ENCODE assay signal across 14 cellular contexts in the genomic region with DNA sequence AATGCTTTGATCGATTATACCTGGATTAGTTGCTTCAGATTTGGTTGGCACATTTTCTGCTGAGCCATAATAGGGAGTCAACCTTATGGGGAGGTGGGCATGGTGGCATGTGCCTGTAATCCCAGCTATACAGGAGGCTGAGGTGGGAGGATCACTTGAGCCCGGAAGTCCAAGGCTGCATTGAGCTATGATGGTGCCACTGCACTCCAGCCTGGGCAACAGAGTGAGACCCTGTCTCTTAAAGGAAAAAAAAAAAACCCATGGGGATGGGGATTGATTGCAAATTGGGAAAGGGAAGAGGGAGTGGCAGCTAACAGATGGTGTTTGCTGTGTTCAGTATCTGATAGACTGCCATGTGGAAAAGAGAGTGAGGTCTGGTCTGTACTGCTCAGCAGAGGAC. TPM values are rescaled to one million over a fixed set of nuclear protein-coding genes. Genes with fewer than 3 reads are reported as not detected.
DNase-seq lines count a peak whose midpoint lies in the region; ATAC-seq and TF ChIP-seq lines count a peak whose summit lies in the region.
"Had no signal": no experiment of that assay in that cellular context is flagged by ENCODE, and none has a peak within 500 bp of the region (broad histone marks: within the 10 kb centered on the region; RNA-seq: fewer than 3 reads in every experiment).

No MANE protein-coding gene starts in this region.

- H3K9me3 Mint-ChIP-seq in CD8-positive, alpha-beta memory T cell, result no peaks in the 10 kb centered on the region
- H3K9me3 Mint-ChIP-seq in effector memory CD8-positive, alpha-beta T cell, result no peaks in the 10 kb centered on the region

- no peak for TF ChIP-seq RAD21 in SK-N-SH (IDR thresholded peaks at IDR 0.05; ENCODE audit: low read length)

- H3F3A ChIP-seq in SK-N-SH (replicated peaks; ENCODE audit: insufficient read depth), result peaks cover 32% of the 10 kb centered on the region

- H3K79me2 ChIP-seq in SK-N-SH (ENCODE audit: insufficient read depth), result peaks cover 100% of the 10 kb centered on the region

- H2AFZ ChIP-seq in SK-N-SH (ENCODE audit: low read depth), result no peak overlapping the region

- no peak overlapping the region for H3K4me3 ChIP-seq in SK-N-SH (ENCODE audit: low read depth in 2 of 2, low read length in 1 of 2)
- peak overlapping the region; percentile 21 for H3K4me3 ChIP-seq in CD8-positive, alpha-beta memory T cell (ENCODE audit: low read length)
- H3K4me3 ChIP-seq: K562, left lung, thoracic aorta had no signal

- H3K9me2 ChIP-seq in SK-N-SH, result no peaks in the 10 kb centered on the region

- no peak for TF ChIP-seq CTCF in SK-N-SH (IDR thresholded peaks at IDR 0.05)
- TF ChIP-seq CTCF in RWPE1 (conservative IDR thresholded peaks at IDR 0.05; ENCODE audit: low read depth), result no peak
- TF ChIP-seq CTCF in omental fat pad (IDR thresholded peaks at IDR 0.05), result no peak

- peaks cover 0 to 9% of the 10 kb centered on the region in 2 experiments; a peak in 2 of 4 replicates for H3K4me1 ChIP-seq in SK-N-SH (ENCODE audit: control insufficient read depth in 1 of 2, insufficient read depth in 2 of 2, low read depth in 1 of 2, low read length in 1 of 2)
- H3K4me1 ChIP-seq in CD8-positive, alpha-beta memory T cell (ENCODE audit: insufficient read depth, low read length), result peaks cover 81% of the 10 kb centered on the region

- H3K4me3 Mint-ChIP-seq in CD8-positive, alpha-beta memory T cell, result peak overlapping the region; percentile 62 to 90 (median 77)
- H3K4me3 Mint-ChIP-seq in effector memory CD8-positive, alpha-beta T cell, result peak overlapping the region; percentile 69 to 96

- H3K27me3 Mint-ChIP-seq in CD8-positive, alpha-beta memory T cell, result peaks cover 0 to 2% of the 10 kb centered on the region in 2 donors
- no peaks in the 10 kb centered on the region for H3K27me3 Mint-ChIP-seq in effector memory CD8-positive, alpha-beta T cell

- H3K9me3 ChIP-seq in SK-N-SH, result no peaks in the 10 kb centered on the region
- H3K9me3 ChIP-seq in CD8-positive, alpha-beta memory T cell (ENCODE audit: low read length), result no peaks in the 10 kb centered on the region
- H3K9me3 ChIP-seq: left lung, thoracic aorta had no signal

- peaks cover 0 to 61% (median 14%) of the 10 kb centered on the region in 3 donors for H3K36me3 Mint-ChIP-seq in CD8-positive, alpha-beta memory T cell
- H3K36me3 Mint-ChIP-seq in effector memory CD8-positive, alpha-beta T cell (ENCODE audit: insufficient read depth), result peaks cover 83% of the 10 kb centered on the region

- peaks cover 69 to 89% (median 87%) of the 10 kb centered on the region in 3 donors for H3K4me1 Mint-ChIP-seq in CD8-positive, alpha-beta memory T cell
- peaks cover 53 to 76% of the 10 kb centered on the region in 2 donors for H3K4me1 Mint-ChIP-seq in effector memory CD8-positive, alpha-beta T cell (ENCODE audit: low read depth in 2 of 2)

- no peak overlapping the region for H3K27ac ChIP-seq in SK-N-SH (ENCODE audit: low read depth in 2 of 2, low read length in 1 of 2)
- H3K27ac ChIP-seq in CD8-positive, alpha-beta memory T cell (ENCODE audit: low read depth, low read length), result no peak overlapping the region
- peak overlapping the region; percentile 32; the same call in 1 of the 2 replicates for H3K27ac ChIP-seq in RWPE1
- H3K27ac ChIP-seq: C4-2B, left lung had no signal

- WGBS in SK-N-SH (ENCODE audit: low lambda C conversion rate), result 76% methylated on average over 2 of the region's 2 CpGs

- H3K36me3 ChIP-seq in SK-N-SH (replicated peaks in 1 of 2; ENCODE audit: control insufficient read depth in 1 of 2, insufficient read depth in 2 of 2, low read length in 1 of 2), result peaks cover 24 to 65% of the 10 kb centered on the region in 2 experiments
- H3K36me3 ChIP-seq in CD8-positive, alpha-beta memory T cell (ENCODE audit: insufficient read depth, low read length), result peaks cover 22% of the 10 kb centered on the region

- H3K27ac Mint-ChIP-seq in CD8-positive, alpha-beta memory T cell, result peak overlapping the region; percentile 85 to 99 (median 90)
- H3K27ac Mint-ChIP-seq in effector memory CD8-positive, alpha-beta T cell, result peak overlapping the region; percentile 52 to 89

- CTCF ChIA-PET in SK-N-SH (lab: Yijun Ruan, JAX), result interaction anchor here (1.4 to 5.1 kb wide), 3 partner anchors 12 to 245 kb away, joined by 5 to 28 read pairs (median 6); a partner anchor contains a TSS
- CTCF ChIA-PET in CD8-positive, alpha-beta memory T cell (lab: Charles Lee), result interaction anchor here (0.7 to 2.9 kb wide), 2 partner anchors 10 to 11 kb away, joined by 3 to 14 read pairs; a partner anchor contains a TSS
- CTCF ChIA-PET in RWPE1 (lab: Yijun Ruan, JAX), result no interaction called here

- no peaks in the 10 kb centered on the region for H3K27me3 ChIP-seq in SK-N-SH (ENCODE audit: insufficient read depth)
- H3K27me3 ChIP-seq in CD8-positive, alpha-beta memory T cell (ENCODE audit: insufficient read depth, low read length, poor library complexity, severe bottlenecking), result no peaks in the 10 kb centered on the region
- H3K27me3 ChIP-seq: left lung had no signal

- TF ChIP-seq EP300 in SK-N-SH (IDR thresholded peaks at IDR 0.05; ENCODE audit: borderline replicate concordance in 1 of 2, low read depth in 1 of 2, low read length in 1 of 2), result no peak

- DNase-seq in SK-N-SH (no peak), RWPE1 (ENCODE audit: low spot score) (no peak), epidermal melanocyte (ENCODE audit: insufficient read length, low spot score) (no peak), omental fat pad (ENCODE audit: low spot score) (no peak)
- DNase-seq in CD8-positive, alpha-beta memory T cell, result no peak
- no peak for DNase-seq in effector memory CD8-positive, alpha-beta T cell
- DNase-seq: 8988T, left lung, NCI-H226 had no signal

- ATAC-seq in SK-N-SH treated with all-trans-retinoic acid at 6 μM for 48 hours (peak; percentile 14; the same call in 1 of the 3 replicates), omental fat pad (ENCODE audit: low FRiP score) (no peak), GM18873 (IDR thresholded peaks at IDR 0.05; ENCODE audit: low FRiP score, unreplicated experiment) (no peak)
- ATAC-seq in effector memory CD8-positive, alpha-beta T cell (replicated peaks), result no peak
- ATAC-seq: K562, left lung had no signal

- no peak overlapping the region for H3K9ac ChIP-seq in SK-N-SH

- H3K4me2 ChIP-seq in SK-N-SH, result no peak overlapping the region

- POLR2A ChIA-PET in SK-N-SH (lab: Yijun Ruan, JAX) (no interaction called here), RWPE1 (lab: Yijun Ruan, JAX; ENCODE audit: low non-redundant PET) (no interaction called here)
- POLR2A ChIA-PET in CD8-positive, alpha-beta memory T cell (lab: Charles Lee), result interaction anchor here (0.6 to 0.7 kb wide), 3 partner anchors 8 to 1406 kb away, joined by 3 to 4 read pairs (median 4); no protein-coding TSS in a partner anchor

- H4K20me1 ChIP-seq in SK-N-SH (ENCODE audit: insufficient read depth), result peaks cover 100% of the 10 kb centered on the region

TF ChIP-seq in SK-N-SH treated with all-trans-retinoic acid at 6 μM for 48 hours, 23 proteins besides CTCF, POLR2A, EP300 and RAD21:
- no peak for TF ChIP-seq CSDC2 (CRISPR knock-in tag; IDR thresholded peaks at IDR 0.05)
- TF ChIP-seq ZNF70 (CRISPR knock-in tag; IDR thresholded peaks at IDR 0.05), result no peak
- TF ChIP-seq ISL1 (CRISPR knock-in tag; IDR thresholded peaks at IDR 0.05), result no peak

TF ChIP-seq in SK-N-SH, 30 proteins besides CTCF, POLR2A, EP300 and RAD21 (continues in another document):
- TF ChIP-seq TCF12 (IDR thresholded peaks at IDR 0.05), result no peak
- no peak for TF ChIP-seq YY1 (IDR thresholded peaks at IDR 0.05; ENCODE audit: low read depth)
- no peak for TF ChIP-seq RCOR1 (IDR thresholded peaks at IDR 0.05; ENCODE audit: low read length)
- no peak for TF ChIP-seq EZH2phosphoT487 (IDR thresholded peaks at IDR 0.05; ENCODE audit: borderline replicate concordance, low read depth)
- TF ChIP-seq, protein P1, sequence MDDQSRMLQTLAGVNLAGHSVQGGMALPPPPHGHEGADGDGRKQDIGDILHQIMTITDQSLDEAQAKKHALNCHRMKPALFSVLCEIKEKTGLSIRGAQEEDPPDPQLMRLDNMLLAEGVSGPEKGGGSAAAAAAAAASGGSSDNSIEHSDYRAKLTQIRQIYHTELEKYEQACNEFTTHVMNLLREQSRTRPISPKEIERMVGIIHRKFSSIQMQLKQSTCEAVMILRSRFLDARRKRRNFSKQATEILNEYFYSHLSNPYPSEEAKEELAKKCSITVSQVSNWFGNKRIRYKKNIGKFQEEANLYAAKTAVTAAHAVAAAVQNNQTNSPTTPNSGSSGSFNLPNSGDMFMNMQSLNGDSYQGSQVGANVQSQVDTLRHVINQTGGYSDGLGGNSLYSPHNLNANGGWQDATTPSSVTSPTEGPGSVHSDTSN (IDR thresholded peaks at IDR 0.05), result no peak
- TF ChIP-seq ELF1 (IDR thresholded peaks at IDR 0.05), result no peak
- TF ChIP-seq, protein P2, sequence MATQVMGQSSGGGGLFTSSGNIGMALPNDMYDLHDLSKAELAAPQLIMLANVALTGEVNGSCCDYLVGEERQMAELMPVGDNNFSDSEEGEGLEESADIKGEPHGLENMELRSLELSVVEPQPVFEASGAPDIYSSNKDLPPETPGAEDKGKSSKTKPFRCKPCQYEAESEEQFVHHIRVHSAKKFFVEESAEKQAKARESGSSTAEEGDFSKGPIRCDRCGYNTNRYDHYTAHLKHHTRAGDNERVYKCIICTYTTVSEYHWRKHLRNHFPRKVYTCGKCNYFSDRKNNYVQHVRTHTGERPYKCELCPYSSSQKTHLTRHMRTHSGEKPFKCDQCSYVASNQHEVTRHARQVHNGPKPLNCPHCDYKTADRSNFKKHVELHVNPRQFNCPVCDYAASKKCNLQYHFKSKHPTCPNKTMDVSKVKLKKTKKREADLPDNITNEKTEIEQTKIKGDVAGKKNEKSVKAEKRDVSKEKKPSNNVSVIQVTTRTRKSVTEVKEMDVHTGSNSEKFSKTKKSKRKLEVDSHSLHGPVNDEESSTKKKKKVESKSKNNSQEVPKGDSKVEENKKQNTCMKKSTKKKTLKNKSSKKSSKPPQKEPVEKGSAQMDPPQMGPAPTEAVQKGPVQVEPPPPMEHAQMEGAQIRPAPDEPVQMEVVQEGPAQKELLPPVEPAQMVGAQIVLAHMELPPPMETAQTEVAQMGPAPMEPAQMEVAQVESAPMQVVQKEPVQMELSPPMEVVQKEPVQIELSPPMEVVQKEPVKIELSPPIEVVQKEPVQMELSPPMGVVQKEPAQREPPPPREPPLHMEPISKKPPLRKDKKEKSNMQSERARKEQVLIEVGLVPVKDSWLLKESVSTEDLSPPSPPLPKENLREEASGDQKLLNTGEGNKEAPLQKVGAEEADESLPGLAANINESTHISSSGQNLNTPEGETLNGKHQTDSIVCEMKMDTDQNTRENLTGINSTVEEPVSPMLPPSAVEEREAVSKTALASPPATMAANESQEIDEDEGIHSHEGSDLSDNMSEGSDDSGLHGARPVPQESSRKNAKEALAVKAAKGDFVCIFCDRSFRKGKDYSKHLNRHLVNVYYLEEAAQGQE (IDR thresholded peaks at IDR 0.05; ENCODE audit: low read depth, low read length), result no peak
- TF ChIP-seq POLR2AphosphoS5 (IDR thresholded peaks at IDR 0.05; ENCODE audit: low read depth, low read length), result no peak

RNA-seq across cellular contexts. Expression of a gene that starts 11.1 kb away (rescaled TPM):
- polyA plus RNA-seq in SK-N-SH (2012; rRNA removed), result 47.8 and 52.0 TPM in 2 replicates
- 74.7 and 89.6 TPM in 2 replicates for polyA plus RNA-seq in SK-N-SH (2012; cell fraction: cytosol; rRNA removed)
- 34.1 and 67.1 TPM in 2 replicates for polyA plus RNA-seq in SK-N-SH (2012; cell fraction: nucleus; rRNA removed)
- total RNA-seq in CD8-positive, alpha-beta memory T cell, result 10 to 100 TPM; 45.5 to 45.8 TPM
- 270 TPM for polyA plus RNA-seq in CD8-positive, alpha-beta memory T cell
- total RNA-seq in omental fat pad, result 10 to 100 TPM; 12.9 to 60.2 (median 15.7) TPM
